Comparison of ENCODE assay signal across 19 cellular contexts in genomic region chr15:66741646-66742045, GRCh38. TPM values are rescaled to one million over a fixed set of nuclear protein-coding genes. Genes with fewer than 3 reads are reported as not detected.
"Had no signal": no experiment of that assay in that cellular context is flagged by ENCODE, and none has a peak within 500 bp of the region (broad histone marks: within the 10 kb centered on the region; RNA-seq: fewer than 3 reads in every experiment).

No MANE protein-coding gene starts in this region.

- H3K4me3 ChIP-seq: adrenal gland, hepatocyte, lower lobe of right lung, psoas muscle, right lobe of liver had no signal

- H3K9ac ChIP-seq: SK-N-SH had no signal

- H3K4me2 ChIP-seq: hepatocyte, SK-N-SH had no signal

- H3K4me1 ChIP-seq: adrenal gland, foreskin keratinocyte, psoas muscle, right lobe of liver had no signal

- DNase-seq: activated CD4-positive, alpha-beta T cell treated with anti-CD3 and anti-CD28 coated beads, Interleukin-2, amount 10 ng/mL, durations not matched to agents 7 days and 5 days; activated CD8-positive, alpha-beta memory T cell treated with anti-CD3 and anti-CD28 coated beads for 24 hours; activated CD8-positive, alpha-beta memory T cell treated with anti-CD3 and anti-CD28 coated beads, Interleukin-2, amount 50 U/mL, for 48 hours; activated effector memory CD4-positive, alpha-beta T cell treated with anti-CD3 and anti-CD28 coated beads, Interleukin-2, amount 50 U/mL, for 16 hours; activated T-cell treated with anti-CD3 and anti-CD28 coated beads, Interleukin-2, amount 50 U/mL, for 72 hours; adrenal gland; effector memory CD8-positive, alpha-beta T cell; foreskin keratinocyte; left colon; lower lobe of right lung; psoas muscle; SK-N-SH; small intestine; stimulated activated CD4-positive, alpha-beta T cell treated with anti-CD3 and anti-CD28 coated beads, Interleukin-15, amount 100 ng/mL, for 24 hours; stimulated activated CD4-positive, alpha-beta T cell treated with anti-CD3 and anti-CD28 coated beads, Interleukin-4, amount 100 ng/mL, for 1 hour; T-cell; T-helper 9 cell had no signal

- ATAC-seq: activated T-cell treated with anti-CD3 and anti-CD28 coated beads, Interleukin-2, amount 50 U/mL, for 72 hours; effector memory CD8-positive, alpha-beta T cell; foreskin keratinocyte; lower lobe of right lung; psoas muscle; right lobe of liver; T-cell had no signal

- H3K36me3 ChIP-seq: adrenal gland, right lobe of liver had no signal

- H3K27ac ChIP-seq: foreskin keratinocyte, lower lobe of right lung, psoas muscle, right lobe of liver had no signal

- H3K27me3 ChIP-seq: adrenal gland, hepatocyte, right lobe of liver had no signal

- H3K9me3 ChIP-seq: adrenal gland, lower lobe of right lung, psoas muscle, right lobe of liver, SK-N-SH had no signal

- H2AFZ ChIP-seq: hepatocyte had no signal

RNA-seq across cellular contexts. Expression of gene SMAD6, which starts 39.6 kb away (rescaled TPM):
- total RNA-seq: foreskin keratinocyte had no signal
